In genomic region chr2:205930209-205930608, GRCh38 we compare ENCODE assay signal across 1 cellular context.
TF ChIP-seq lines count a peak whose summit lies in the region.

No MANE protein-coding gene starts in this region.

TF ChIP-seq in WTC11, 78 proteins besides CTCF, POLR2A, EP300 and RAD21 (continued from another document):
- TF ChIP-seq E2F1 (CRISPR knock-in tag; IDR thresholded peaks at IDR 0.05), result no peak
- TF ChIP-seq IRF1 (CRISPR knock-in tag; IDR thresholded peaks at IDR 0.05), result no peak
- TF ChIP-seq ZNF281 (CRISPR knock-in tag; IDR thresholded peaks at IDR 0.05), result no peak
- no peak for TF ChIP-seq TEAD4 (CRISPR knock-in tag; IDR thresholded peaks at IDR 0.05)
